Comparison of ENCODE assay signal across 1 cellular context in genomic region chr12:112418596-112419268, GRCh38.
TF ChIP-seq lines count a peak whose summit lies in the region.

PTPN11 (plus strand) TSS chr12:112418947; CDS start chr12:112419112, 165 bp downstream.

TF ChIP-seq in WTC11, 78 proteins besides CTCF, POLR2A, EP300 and RAD21 (continued from another document):
- TF ChIP-seq, protein P1, sequence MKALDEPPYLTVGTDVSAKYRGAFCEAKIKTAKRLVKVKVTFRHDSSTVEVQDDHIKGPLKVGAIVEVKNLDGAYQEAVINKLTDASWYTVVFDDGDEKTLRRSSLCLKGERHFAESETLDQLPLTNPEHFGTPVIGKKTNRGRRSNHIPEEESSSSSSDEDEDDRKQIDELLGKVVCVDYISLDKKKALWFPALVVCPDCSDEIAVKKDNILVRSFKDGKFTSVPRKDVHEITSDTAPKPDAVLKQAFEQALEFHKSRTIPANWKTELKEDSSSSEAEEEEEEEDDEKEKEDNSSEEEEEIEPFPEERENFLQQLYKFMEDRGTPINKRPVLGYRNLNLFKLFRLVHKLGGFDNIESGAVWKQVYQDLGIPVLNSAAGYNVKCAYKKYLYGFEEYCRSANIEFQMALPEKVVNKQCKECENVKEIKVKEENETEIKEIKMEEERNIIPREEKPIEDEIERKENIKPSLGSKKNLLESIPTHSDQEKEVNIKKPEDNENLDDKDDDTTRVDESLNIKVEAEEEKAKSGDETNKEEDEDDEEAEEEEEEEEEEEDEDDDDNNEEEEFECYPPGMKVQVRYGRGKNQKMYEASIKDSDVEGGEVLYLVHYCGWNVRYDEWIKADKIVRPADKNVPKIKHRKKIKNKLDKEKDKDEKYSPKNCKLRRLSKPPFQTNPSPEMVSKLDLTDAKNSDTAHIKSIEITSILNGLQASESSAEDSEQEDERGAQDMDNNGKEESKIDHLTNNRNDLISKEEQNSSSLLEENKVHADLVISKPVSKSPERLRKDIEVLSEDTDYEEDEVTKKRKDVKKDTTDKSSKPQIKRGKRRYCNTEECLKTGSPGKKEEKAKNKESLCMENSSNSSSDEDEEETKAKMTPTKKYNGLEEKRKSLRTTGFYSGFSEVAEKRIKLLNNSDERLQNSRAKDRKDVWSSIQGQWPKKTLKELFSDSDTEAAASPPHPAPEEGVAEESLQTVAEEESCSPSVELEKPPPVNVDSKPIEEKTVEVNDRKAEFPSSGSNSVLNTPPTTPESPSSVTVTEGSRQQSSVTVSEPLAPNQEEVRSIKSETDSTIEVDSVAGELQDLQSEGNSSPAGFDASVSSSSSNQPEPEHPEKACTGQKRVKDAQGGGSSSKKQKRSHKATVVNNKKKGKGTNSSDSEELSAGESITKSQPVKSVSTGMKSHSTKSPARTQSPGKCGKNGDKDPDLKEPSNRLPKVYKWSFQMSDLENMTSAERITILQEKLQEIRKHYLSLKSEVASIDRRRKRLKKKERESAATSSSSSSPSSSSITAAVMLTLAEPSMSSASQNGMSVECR (CRISPR knock-in tag; IDR thresholded peaks at IDR 0.05; ENCODE audit: borderline replicate concordance), result peak; percentile 47; the same call in 1 of the 2 replicates
- 0 out of 2 replicates have a peak, but pooled peaks have one; percentile 74 for TF ChIP-seq ZBTB21 (CRISPR knock-in tag; IDR thresholded peaks at IDR 0.05; ENCODE audit: borderline replicate concordance)
- peak; percentile 47; the same call in 1 of the 2 replicates for TF ChIP-seq ZNF416 (CRISPR knock-in tag; IDR thresholded peaks at IDR 0.05)
- peak; percentile 72; the same call in 1 of the 2 replicates for TF ChIP-seq SP1 (CRISPR knock-in tag; conservative IDR thresholded peaks at IDR 0.05)
- TF ChIP-seq, protein P2, sequence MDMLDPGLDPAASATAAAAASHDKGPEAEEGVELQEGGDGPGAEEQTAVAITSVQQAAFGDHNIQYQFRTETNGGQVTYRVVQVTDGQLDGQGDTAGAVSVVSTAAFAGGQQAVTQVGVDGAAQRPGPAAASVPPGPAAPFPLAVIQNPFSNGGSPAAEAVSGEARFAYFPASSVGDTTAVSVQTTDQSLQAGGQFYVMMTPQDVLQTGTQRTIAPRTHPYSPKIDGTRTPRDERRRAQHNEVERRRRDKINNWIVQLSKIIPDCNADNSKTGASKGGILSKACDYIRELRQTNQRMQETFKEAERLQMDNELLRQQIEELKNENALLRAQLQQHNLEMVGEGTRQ (CRISPR knock-in tag; IDR thresholded peaks at IDR 0.05), result peak; percentile 45; the same call in 1 of the 2 replicates
- peak; percentile 92 for TF ChIP-seq ETV6 (CRISPR knock-in tag; IDR thresholded peaks at IDR 0.05)
- peak; percentile 84; the same call in 1 of the 2 replicates for TF ChIP-seq NR3C1 (CRISPR knock-in tag; conservative IDR thresholded peaks at IDR 0.05; ENCODE audit: low read depth)
- TF ChIP-seq FOXP1 (CRISPR knock-in tag; IDR thresholded peaks at IDR 0.05; ENCODE audit: borderline replicate concordance), result 0 out of 2 replicates have a peak, but pooled peaks have one; percentile 13
- TF ChIP-seq ZNF138 (CRISPR knock-in tag; conservative IDR thresholded peaks at IDR 0.05), result peak; percentile 73; the same call in 1 of the 2 replicates
